ENCODE assay signal across 24 cellular contexts in genomic region chr5:17365326-17365725, GRCh38.
DNase-seq lines count a peak whose midpoint lies in the region; ATAC-seq and TF ChIP-seq lines count a peak whose summit lies in the region.
"Had no signal": no experiment of that assay in that cellular context is flagged by ENCODE, and none has a peak within 500 bp of the region (broad histone marks: within the 10 kb centered on the region; RNA-seq: fewer than 3 reads in every experiment).

No MANE protein-coding gene starts in this region.

- DNase-seq in DMS 273 (lab: John Stamatoyannopoulos, UW; ENCODE audit: unreplicated experiment) = peak; percentile 49
- DNase-seq in DMS 273 treated with DMSO at 0.1 percent for 48 hours (lab: John Stamatoyannopoulos, UW) = no peak
- peak in 1 of 2 experiments; percentile 61 for DNase-seq in SJSA1 (ENCODE audit: low read depth in 1 of 2, low spot score in 2 of 2)
- DNase-seq in fibroblast of lung (ENCODE audit: low read depth in 2 of 2) = peak in 1 of 2 donors; percentile 22
- DNase-seq in stomach = no peak
- no peak for DNase-seq in stimulated activated CD4-positive, alpha-beta T cell treated with anti-CD3 and anti-CD28 coated beads, Interleukin-15, amount 100 ng/mL, for 24 hours
- DNase-seq: 8988T; activated CD4-positive, CD25-positive, alpha-beta regulatory T cell treated with anti-CD3 and anti-CD28 coated beads, Interleukin-2, amount 50 U/mL, for 72 hours; activated CD8-positive, alpha-beta T cell treated with anti-CD3 and anti-CD28 coated beads for 36 hours; activated gamma-delta T cell; activated naive CD8-positive, alpha-beta T cell treated with anti-CD3 and anti-CD28 coated beads, Interleukin-2, amount 50 U/mL, for 24 hours; activated T-cell treated with anti-CD3 and anti-CD28 coated beads for 4 hours; effector CD8-positive, alpha-beta T cell; gastrocnemius medialis; left ventricle myocardium superior; NCI-H1048; NCI-H2029; psoas muscle; SIG-M5; upper lobe of left lung had no signal

- 34 to 46% (median 44%) methylated on average over 3 of the region's 3 CpGs for WGBS in stomach, 5 donors

- ATAC-seq in GM19463 (IDR thresholded peaks at IDR 0.05; ENCODE audit: unreplicated experiment) (no peak), HG02759 (IDR thresholded peaks at IDR 0.05; ENCODE audit: unreplicated experiment) (no peak)
- ATAC-seq: activated CD8-positive, alpha-beta T cell treated with anti-CD3 and anti-CD28 coated beads for 36 hours; activated naive CD8-positive, alpha-beta T cell treated with anti-CD3 and anti-CD28 coated beads, Interleukin-2, amount 50 U/mL, for 24 hours; esophagus mucosa; gastrocnemius medialis; left ventricle myocardium superior; psoas muscle had no signal

- no peak overlapping the region for H2AFZ ChIP-seq in fibroblast of lung (ENCODE audit: low read length)

- no peak for TF ChIP-seq POLR2A in stomach (IDR thresholded peaks at IDR 0.05)

- H3K4me2 ChIP-seq in fibroblast of lung (ENCODE audit: extremely low read depth, insufficient read depth, low read length) = peak overlapping the region; percentile 8

- H3K27me3 ChIP-seq in SJSA1 (replicated peaks) (no peaks in the 10 kb centered on the region), fibroblast of lung (ENCODE audit: control insufficient read depth, insufficient read depth, low read length) (no peaks in the 10 kb centered on the region), stomach (no peaks in the 10 kb centered on the region)
- H3K27me3 ChIP-seq: gastrocnemius medialis, upper lobe of left lung had no signal

- H3K36me3 ChIP-seq in SJSA1 (no peaks in the 10 kb centered on the region), fibroblast of lung (ENCODE audit: control insufficient read depth, insufficient read depth, low read length) (no peaks in the 10 kb centered on the region), stomach (no peaks in the 10 kb centered on the region)
- H3K36me3 ChIP-seq: gastrocnemius medialis, HAP-1, upper lobe of left lung had no signal

- H3K9me3 ChIP-seq in SJSA1 (replicated peaks) = no peaks in the 10 kb centered on the region
- H3K9me3 ChIP-seq in fibroblast of lung (ENCODE audit: control insufficient read depth, insufficient read depth, low read depth, low read length) = no peaks in the 10 kb centered on the region
- H3K9me3 ChIP-seq in stomach = no peaks in the 10 kb centered on the region
- H3K9me3 ChIP-seq: gastrocnemius medialis, HAP-1, psoas muscle, upper lobe of left lung had no signal

- H3K27ac ChIP-seq in SJSA1 (peak overlapping the region; percentile 92), fibroblast of lung (ENCODE audit: insufficient read depth, low read length) (no peak overlapping the region), stomach (peak overlapping the region in 3 of 5 donors; percentile 23 to 62 (median 30))
- H3K27ac ChIP-seq: gastrocnemius medialis, psoas muscle, upper lobe of left lung had no signal

- no peak overlapping the region for H3K9ac ChIP-seq in fibroblast of lung (ENCODE audit: insufficient read depth, low read length)

- TF ChIP-seq CTCF in fibroblast of lung (conservative IDR thresholded peaks at IDR 0.05 in 1 of 2, IDR thresholded peaks at IDR 0.05 in 1 of 2; ENCODE audit: low read depth in 1 of 2, low read length in 2 of 2) (no peak), stomach (IDR thresholded peaks at IDR 0.05) (no peak)

- no peaks in the 10 kb centered on the region for H3K79me2 ChIP-seq in fibroblast of lung (ENCODE audit: control insufficient read depth, insufficient read depth, low read length)

- no peaks in the 10 kb centered on the region for H4K20me1 ChIP-seq in fibroblast of lung (ENCODE audit: control insufficient read depth, extremely low read depth, insufficient read depth, low read length)

- H3K4me3 ChIP-seq in SJSA1 (peak overlapping the region; percentile 14), fibroblast of lung (replicated peaks in 1 of 4; ENCODE audit: control extremely low read depth in 1 of 4, insufficient read depth in 1 of 4, low read depth in 3 of 4, low read length in 4 of 4) (no peak overlapping the region), stomach (no peak overlapping the region)
- H3K4me3 ChIP-seq: gastrocnemius medialis, HAP-1, psoas muscle, upper lobe of left lung had no signal

- H3K4me1 ChIP-seq in SJSA1 (replicated peaks) (peaks cover 33% of the 10 kb centered on the region), fibroblast of lung (ENCODE audit: control insufficient read depth, extremely low read depth, insufficient read depth, low read length) (peaks cover 2% of the 10 kb centered on the region), stomach (peaks cover 0 to 4% (median 0%) of the 10 kb centered on the region in 4 donors)
- H3K4me1 ChIP-seq: gastrocnemius medialis, psoas muscle, upper lobe of left lung had no signal

- intact Hi-C loops in stomach (cut with DNase I; ENCODE audit: low total_unique reads) = no loop called here

- no peak for TF ChIP-seq EP300 in stomach (IDR thresholded peaks at IDR 0.05)
